Comparison of ENCODE assay signal across 17 cellular contexts in the genomic region with DNA sequence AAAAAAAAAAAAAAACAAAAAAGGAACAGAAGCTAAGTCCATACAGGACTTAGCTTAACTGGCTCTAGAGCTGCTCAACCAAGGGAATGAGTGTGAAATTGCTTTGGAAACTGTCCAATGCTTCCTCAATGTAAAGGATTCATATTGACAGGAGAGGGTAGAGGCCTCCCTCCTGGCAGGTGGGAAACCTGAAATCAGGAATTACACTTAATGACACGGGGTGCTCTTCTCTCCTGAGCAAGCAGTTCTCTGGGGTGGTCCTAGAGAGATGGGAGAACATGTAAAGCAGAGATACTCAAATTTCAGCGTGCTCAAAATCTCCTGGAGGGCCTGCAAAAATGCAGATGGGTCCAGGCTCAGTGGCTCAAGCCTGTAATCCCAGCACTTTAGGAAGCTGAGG.
DNase-seq lines count a peak whose midpoint lies in the region; ATAC-seq and TF ChIP-seq lines count a peak whose summit lies in the region.
"Had no signal": no experiment of that assay in that cellular context is flagged by ENCODE, and none has a peak within 500 bp of the region (broad histone marks: within the 10 kb centered on the region; RNA-seq: fewer than 3 reads in every experiment).

No MANE protein-coding gene starts in this region.

- H3K36me3 ChIP-seq in BLaER1: no peaks in the 10 kb centered on the region
- no peaks in the 10 kb centered on the region for H3K36me3 ChIP-seq in HAP-1 (replicated peaks)
- H3K36me3 ChIP-seq: BE2C; BLaER1 treated with 17β-estradiol and CSF1 and Interleukin-3, amounts not matched to agents 10 nM and 100 nM had no signal

- in situ Hi-C loops in HAP-1 (cut with MboI; ENCODE audit: low sequenced_read_pairs): no loop called here

- H3K4me2 ChIP-seq in BLaER1: peak overlapping the region; percentile 53; the same call in 1 of the 2 replicates

- peak; percentile 9 for DNase-seq in NCI-H69 (lab: John Stamatoyannopoulos, UW)
- no peak for DNase-seq in nephron progenitor cell
- no peak for DNase-seq in activated CD4-positive, alpha-beta T cell treated with anti-CD3 and anti-CD28 coated beads for 48 hours
- DNase-seq in HAP-1 (ENCODE audit: low spot score in 2 of 2): no peak
- DNase-seq: 8988T; ACHN; BE2C; Caco-2; Calu3; CD4-positive, alpha-beta T cell; CD8-positive, alpha-beta T cell; DMS79 treated with DMSO at 0.1 percent for 48 hours; GF-D8 had no signal

- H3K36me3 Mint-ChIP-seq in nephron progenitor cell (ENCODE audit: low read depth): no peaks in the 10 kb centered on the region
- H3K36me3 Mint-ChIP-seq: CD8-positive, alpha-beta T cell had no signal

- H3K27me3 Mint-ChIP-seq in nephron progenitor cell (ENCODE audit: low read depth, poor library complexity): peaks cover 14% of the 10 kb centered on the region

- H3K4me3 Mint-ChIP-seq in nephron progenitor cell: no peak overlapping the region
- H3K4me3 Mint-ChIP-seq: CD4-positive, alpha-beta T cell; CD8-positive, alpha-beta T cell had no signal

- no peak overlapping the region for H3K27ac ChIP-seq in BLaER1
- H3K27ac ChIP-seq: BLaER1 treated with 17β-estradiol and CSF1 and Interleukin-3, amounts not matched to agents 10 nM and 100 nM; C4-2B had no signal

- H3K9ac ChIP-seq in BLaER1: no peak overlapping the region
- H3K9ac ChIP-seq: BLaER1 treated with 17β-estradiol and CSF1 and Interleukin-3, amounts not matched to agents 10 nM and 100 nM had no signal

- H3K9me3 ChIP-seq in BLaER1 (no peaks in the 10 kb centered on the region), HAP-1 (no peaks in the 10 kb centered on the region)
- H3K9me3 ChIP-seq: BE2C; BLaER1 treated with 17β-estradiol and CSF1 and Interleukin-3, amounts not matched to agents 10 nM and 100 nM; Caco-2 had no signal

- no peaks in the 10 kb centered on the region for H3K27me3 ChIP-seq in BLaER1
- H3K27me3 ChIP-seq in HAP-1 (ENCODE audit: low read depth): peaks cover 3% of the 10 kb centered on the region

- TF ChIP-seq CTCF in nephron progenitor cell (IDR thresholded peaks at IDR 0.05): no peak

- H3K4me3 ChIP-seq in BLaER1: no peak overlapping the region
- H3K4me3 ChIP-seq in HAP-1: no peak overlapping the region
- H3K4me3 ChIP-seq: BLaER1 treated with 17β-estradiol and CSF1 and Interleukin-3, amounts not matched to agents 10 nM and 100 nM had no signal

- peak overlapping the region; percentile 39 for H3K27ac Mint-ChIP-seq in nephron progenitor cell
- H3K27ac Mint-ChIP-seq: CD4-positive, alpha-beta T cell; CD8-positive, alpha-beta T cell had no signal

- ATAC-seq in GM18873 (IDR thresholded peaks at IDR 0.05; ENCODE audit: low FRiP score, unreplicated experiment): no peak
- ATAC-seq: CD8-positive, alpha-beta T cell had no signal

- peaks cover 36% of the 10 kb centered on the region for H3K4me1 Mint-ChIP-seq in nephron progenitor cell

- H3K9me3 Mint-ChIP-seq in nephron progenitor cell: no peaks in the 10 kb centered on the region
- H3K9me3 Mint-ChIP-seq: CD4-positive, alpha-beta T cell; CD8-positive, alpha-beta T cell had no signal

- no peaks in the 10 kb centered on the region for H4K20me1 ChIP-seq in BLaER1
- H4K20me1 ChIP-seq: BLaER1 treated with 17β-estradiol and CSF1 and Interleukin-3, amounts not matched to agents 10 nM and 100 nM had no signal

- H3K4me1 ChIP-seq in BLaER1 (peaks cover 55% of the 10 kb centered on the region), HAP-1 (no peaks in the 10 kb centered on the region)
- H3K4me1 ChIP-seq: BE2C, Caco-2 had no signal
